In the genomic region with DNA sequence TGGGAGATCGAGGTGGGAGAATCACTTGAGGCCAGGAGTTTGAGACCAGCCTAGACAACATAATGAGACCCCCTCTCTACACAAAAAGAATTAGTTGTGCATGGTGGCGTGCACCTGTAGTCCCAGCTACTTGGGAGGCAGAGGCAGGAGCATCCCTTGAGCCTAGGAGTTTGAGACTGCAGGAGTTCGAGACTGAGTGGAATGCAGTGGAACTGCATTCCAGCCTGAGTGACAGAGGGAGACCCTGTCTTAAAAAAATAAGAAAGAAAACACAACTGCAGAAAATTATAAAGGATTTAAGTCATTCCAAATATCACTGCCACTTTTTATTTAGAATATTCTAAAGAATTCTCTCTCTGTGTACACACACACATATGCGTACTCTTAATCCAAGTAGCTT, we compare ENCODE assay signal across 1 cellular context.
TF ChIP-seq lines count a peak whose summit lies in the region.

No MANE protein-coding gene starts in this region.

TF ChIP-seq in H1, 55 proteins besides CTCF, POLR2A, EP300 and RAD21 (continued from another document):
- TF ChIP-seq SIX5 (IDR thresholded peaks at IDR 0.05; ENCODE audit: low read depth, low read length): no peak
TF ChIP-seq in H1: peak in this region for 1.
